7 cellular contexts compared by ENCODE assay signal in the genomic region with DNA sequence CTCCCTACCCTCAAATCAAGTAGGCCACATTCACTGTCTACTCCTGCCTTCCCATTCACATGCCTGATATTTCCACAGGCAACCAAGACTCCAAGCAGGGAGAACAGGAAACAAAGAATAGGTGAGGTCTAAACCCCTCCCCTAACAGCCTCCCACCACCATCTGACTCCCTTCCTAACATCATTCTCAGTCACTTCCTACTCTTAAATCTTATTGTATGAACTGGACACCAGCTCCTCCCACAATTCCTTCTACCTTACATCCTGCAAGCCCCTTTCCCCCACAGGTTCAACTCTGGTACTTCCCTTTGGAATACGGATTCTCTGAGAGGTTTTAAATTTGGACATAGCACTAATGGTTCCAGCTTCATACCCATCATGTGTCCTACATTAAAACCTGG. TPM values are rescaled to one million over a fixed set of nuclear protein-coding genes. Genes with fewer than 3 reads are reported as not detected.
DNase-seq lines count a peak whose midpoint lies in the region; ATAC-seq and TF ChIP-seq lines count a peak whose summit lies in the region.
"Had no signal": no experiment of that assay in that cellular context is flagged by ENCODE, and none has a peak within 500 bp of the region (broad histone marks: within the 10 kb centered on the region; RNA-seq: fewer than 3 reads in every experiment).

No MANE protein-coding gene starts in this region.

- H3K36me3 ChIP-seq in HCT116 (ENCODE audit: control insufficient read depth in 1 of 2, insufficient read depth in 2 of 2, low read length in 2 of 2) = peaks cover 9 to 13% of the 10 kb centered on the region in 2 experiments; a peak in 3 of 4 replicates
- H3K36me3 ChIP-seq in WERI-Rb-1 = peaks cover 80% of the 10 kb centered on the region
- H3K36me3 ChIP-seq in muscle layer of colon (ENCODE audit: insufficient read depth, low read length) = peaks cover 17% of the 10 kb centered on the region

- peaks cover 23% of the 10 kb centered on the region for H3K79me2 ChIP-seq in HCT116 (ENCODE audit: insufficient read depth, low read length)

- H3K9me2 ChIP-seq in HCT116 (ENCODE audit: insufficient read depth) = no peaks in the 10 kb centered on the region

- DNase-seq in HCT116 (ENCODE audit: low read depth, low spot score) = no peak
- DNase-seq in WERI-Rb-1 = no peak
- DNase-seq in NCI-H748 (lab: John Stamatoyannopoulos, UW; ENCODE audit: unreplicated experiment) = no peak
- no peak for DNase-seq in DMS153 (lab: John Stamatoyannopoulos, UW)
- DNase-seq: IMR-90 had no signal

- H3K9ac ChIP-seq in HCT116 (ENCODE audit: low read length) (no peak overlapping the region), muscle layer of colon (ENCODE audit: low read length) (peak overlapping the region; percentile 3)

- RAD21 ChIA-PET in HCT116 (lab: Charles Lee; ENCODE audit: low non-redundant PET in 1 of 2, low total read pairs in 2 of 2, uncharacterized antibody in 2 of 2, unreplicated experiment in 2 of 2) = no interaction called here

- intact Hi-C loops in HCT116 (cut with micrococcal nuclease) = no loop called here

- H3K9me3 ChIP-seq in HCT116 (ENCODE audit: control insufficient read depth in 1 of 2, insufficient read depth in 1 of 2, low read depth in 1 of 2, low read length in 2 of 2) (no peaks in the 10 kb centered on the region), WERI-Rb-1 (ENCODE audit: severe bottlenecking) (no peaks in the 10 kb centered on the region), muscle layer of colon (ENCODE audit: low read length) (no peaks in the 10 kb centered on the region)

- POLR2A ChIA-PET in HCT116 (lab: Charles Lee) = interaction anchor here (1.3 kb wide), 2 partner anchors 32 to 85 kb away, joined by 3 to 4 read pairs; no protein-coding TSS in a partner anchor

- H2AFZ ChIP-seq in HCT116 (ENCODE audit: low read depth, low read length, poor library complexity, severe bottlenecking) = no peak overlapping the region

- H3K27me3 ChIP-seq in HCT116 (ENCODE audit: insufficient read depth, low read length) (no peaks in the 10 kb centered on the region), WERI-Rb-1 (ENCODE audit: insufficient read depth, low read depth, severe bottlenecking) (no peaks in the 10 kb centered on the region), muscle layer of colon (ENCODE audit: control insufficient read depth in 1 of 2, insufficient read depth in 2 of 2, low read length in 2 of 2) (no peaks in the 10 kb centered on the region)

- H3K4me1 ChIP-seq in HCT116 (ENCODE audit: control insufficient read depth in 1 of 2, insufficient read depth in 2 of 2, low read length in 2 of 2) (peaks cover 6 to 15% of the 10 kb centered on the region in 2 experiments), muscle layer of colon (ENCODE audit: insufficient read depth, low read length) (peaks cover 14% of the 10 kb centered on the region)

- no TSS peak for BruUV-seq in HCT116 (replicated peaks; lab: Mats Ljungman, UMichigan)

- no peak for TF ChIP-seq RAD21 in HCT116 (IDR thresholded peaks at IDR 0.05; ENCODE audit: low read depth)

- H3K4me3 ChIP-seq in HCT116 (replicated peaks in 1 of 2; ENCODE audit: low read depth in 1 of 2, low read length in 2 of 2) (no peak overlapping the region), WERI-Rb-1 (ENCODE audit: low read depth, low read length) (no peak overlapping the region), muscle layer of colon (ENCODE audit: low read depth in 1 of 2, low read length in 2 of 2) (no peak overlapping the region)

- CTCF ChIA-PET in HCT116 (lab: Charles Lee) = no interaction called here

- H3K4me2 ChIP-seq in HCT116 (ENCODE audit: low read length) = peak overlapping the region; percentile 82

- peak overlapping the region; percentile 37 for H3K27ac ChIP-seq in HCT116 (ENCODE audit: low read depth, low read length)
- peak overlapping the region; percentile 19 for H3K27ac ChIP-seq in WERI-Rb-1
- peak overlapping the region; percentile 98 for H3K27ac ChIP-seq in muscle layer of colon (ENCODE audit: low read depth, low read length)

- no peak for TF ChIP-seq POLR2A in HCT116 (IDR thresholded peaks at IDR 0.05; ENCODE audit: borderline replicate concordance, extremely low read depth, insufficient read depth, insufficient read length)

- H4K20me1 ChIP-seq in HCT116 (ENCODE audit: insufficient read depth) = no peaks in the 10 kb centered on the region

- no peak for ATAC-seq in HCT116
- no peak for ATAC-seq in HG03342 (IDR thresholded peaks at IDR 0.05; ENCODE audit: unreplicated experiment)

- TF ChIP-seq CTCF in HCT116 (IDR thresholded peaks at IDR 0.05 in 2 of 3, conservative IDR thresholded peaks at IDR 0.05 in 1 of 3; ENCODE audit: borderline replicate concordance in 1 of 3, insufficient read depth in 1 of 3, low read depth in 2 of 3, low read length in 2 of 3) (no peak), WERI-Rb-1 (IDR thresholded peaks at IDR 0.05; ENCODE audit: low read depth, low read length) (no peak)

TF ChIP-seq in HCT116, 20 proteins besides CTCF, POLR2A, EP300 and RAD21:
- TF ChIP-seq EGR1 (IDR thresholded peaks at IDR 0.05; ENCODE audit: low read depth) (no peak), EZH2phosphoT487 (IDR thresholded peaks at IDR 0.05; ENCODE audit: borderline replicate concordance) (no peak), SRF (IDR thresholded peaks at IDR 0.05; ENCODE audit: low read depth) (no peak), CEBPB (IDR thresholded peaks at IDR 0.05; ENCODE audit: low read depth) (no peak), ELF1 (IDR thresholded peaks at IDR 0.05; ENCODE audit: borderline replicate concordance, low read depth) (no peak)

RNA-seq across cellular contexts. Expression of a gene that starts 0.9 kb away (rescaled TPM):
- total RNA-seq in HCT116 (2021; ENCODE audit: unreplicated experiment) = 34.8 TPM
- polyA plus RNA-seq in HCT116 (2012) = 26.5 and 27.6 TPM in 2 replicates

RNA-seq across cellular contexts. Expression of a gene that starts 19.3 kb away (rescaled TPM):
- 19.8 TPM for total RNA-seq in HCT116 (2021; ENCODE audit: unreplicated experiment)
- 19.8 and 24.0 TPM in 2 replicates for polyA plus RNA-seq in HCT116 (2012)

RNA-seq across cellular contexts. Expression of a gene that starts 26.8 kb away (rescaled TPM):
- total RNA-seq in HCT116 (2021; ENCODE audit: unreplicated experiment) = 46.0 TPM
- 52.5 and 53.1 TPM in 2 replicates for polyA plus RNA-seq in HCT116 (2012)

RNA-seq across cellular contexts. Expression of a gene that starts 28.3 kb away (rescaled TPM):
- 112 TPM for total RNA-seq in HCT116 (2021; ENCODE audit: unreplicated experiment)
- polyA plus RNA-seq in HCT116 (2012) = 92.3 and 113 TPM in 2 replicates

RNA-seq across cellular contexts. Expression of a gene that starts 28.9 kb away (rescaled TPM):
- total RNA-seq in HCT116 (2021; ENCODE audit: unreplicated experiment) = 104 TPM
- polyA plus RNA-seq in HCT116 (2012) = 38.7 and 44.4 TPM in 2 replicates

Comparison
In these comparisons a context has a peak if more than half of its experiments do, and no peak if none do; other contexts are left out.
1. H3K27ac ChIP-seq: peak in every context shown above with its lines; median percentile 98 in muscle layer of colon; 37 in HCT116; 19 in WERI-Rb-1.